9 cellular contexts compared by ENCODE assay signal in the genomic region with DNA sequence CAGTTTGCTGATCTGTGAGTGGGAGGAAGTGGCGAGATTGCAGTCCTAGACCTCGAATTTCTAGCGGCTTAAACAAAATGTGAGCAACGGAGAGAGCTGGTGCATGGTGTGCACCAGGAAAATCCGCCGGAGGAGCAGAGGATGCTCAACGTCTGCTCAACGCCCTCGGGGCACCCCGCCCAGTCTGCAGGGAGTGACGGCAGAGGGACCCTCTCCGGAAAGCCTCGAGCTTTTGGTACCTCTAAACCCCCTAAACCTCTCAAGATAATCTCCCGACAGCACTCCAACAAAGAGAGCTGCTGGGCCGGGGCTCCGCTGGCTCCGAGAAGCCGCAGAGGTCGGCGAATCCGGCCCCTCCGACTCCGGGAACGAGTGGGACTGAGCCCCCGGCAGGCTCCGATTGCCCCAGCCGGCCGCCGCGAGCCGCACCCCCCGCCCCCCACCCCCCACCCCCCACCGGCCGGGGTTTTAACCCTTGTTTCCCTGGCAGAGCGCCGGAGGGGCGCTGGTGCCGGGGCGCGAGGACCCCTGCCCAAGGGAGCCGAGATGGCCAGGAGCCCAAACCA. TPM values are rescaled to one million over a fixed set of nuclear protein-coding genes. Genes with fewer than 3 reads are reported as not detected.
A peak's percentile ranks its signal among the peaks of the same experiment; 100 is the strongest.
DNase-seq lines count a peak whose midpoint lies in the region; ATAC-seq, FAIRE-seq and TF ChIP-seq lines count a peak whose summit lies in the region.
"Had no signal": no experiment of that assay in that cellular context is flagged by ENCODE, and none has a peak within 500 bp of the region (broad histone marks: within the 10 kb centered on the region; RNA-seq: fewer than 3 reads in every experiment).

No MANE protein-coding gene starts in this region.

- ATAC-seq in A549 (no peak), GM21390 (IDR thresholded peaks at IDR 0.05; ENCODE audit: unreplicated experiment) (no peak)

- no peak overlapping the region for H3K27ac Mint-ChIP-seq in mesothelial cell of epicardium
- H3K27ac Mint-ChIP-seq: activated naive CD4-positive, alpha-beta T cell treated with anti-CD3 and anti-CD28 coated beads for 36 hours had no signal

- peaks cover 13% of the 10 kb centered on the region for H3K4me1 Mint-ChIP-seq in mesothelial cell of epicardium

- no peaks in the 10 kb centered on the region for H3K36me3 Mint-ChIP-seq in mesothelial cell of epicardium

- H3K9me3 ChIP-seq in A549 (no peaks in the 10 kb centered on the region), ascending aorta (no peaks in the 10 kb centered on the region)

- no peaks in the 10 kb centered on the region for H3K4me1 ChIP-seq in A549
- peaks cover 19 to 20% of the 10 kb centered on the region in 2 donors for H3K4me1 ChIP-seq in ascending aorta

- H3K27me3 Mint-ChIP-seq in mesothelial cell of epicardium (ENCODE audit: low read depth) = peaks cover 92% of the 10 kb centered on the region

- no peak for TF ChIP-seq RAD21 in A549 (conservative IDR thresholded peaks at IDR 0.05 in 1 of 2, IDR thresholded peaks at IDR 0.05 in 1 of 2)

- intact Hi-C loops in ascending aorta (cut with DNase I) = no loop called here

- POLR2A ChIA-PET in A549 (lab: Yijun Ruan, JAX) = no interaction called here

- H3K4me2 ChIP-seq in A549 = peak overlapping the region; percentile 86

- H3K4me3 Mint-ChIP-seq in mesothelial cell of epicardium = peak overlapping the region; percentile 68

- TF ChIP-seq CTCF in A549 (IDR thresholded peaks at IDR 0.05) = no peak
- TF ChIP-seq CTCF in ascending aorta (IDR thresholded peaks at IDR 0.05) = no peak
- TF ChIP-seq CTCF in mesothelial cell of epicardium (IDR thresholded peaks at IDR 0.05; ENCODE audit: unreplicated experiment) = no peak

- TF ChIP-seq POLR2A in A549 (IDR thresholded peaks at IDR 0.05; ENCODE audit: low read length) = no peak

- H3K4me3 ChIP-seq in A549 (peak overlapping the region; percentile 55; the same call in 2 of the 3 replicates), GM08714 (ENCODE audit: low read length) (peak overlapping the region; percentile 58; the same call in 1 of the 2 replicates), ascending aorta (peak overlapping the region; percentile 54 to 68)

- DNase-seq in A549 (ENCODE audit: low read depth in 1 of 2, low spot score in 1 of 2) = no peak
- no peak for DNase-seq in ascending aorta (ENCODE audit: low spot score in 2 of 2)
- peak in 1 of 2 experiments; percentile 53 for DNase-seq in mesothelial cell of epicardium (ENCODE audit: low spot score in 2 of 2, unreplicated experiment in 2 of 2)
- no peak for DNase-seq in OCI-M1 (lab: John Stamatoyannopoulos, UW)
- no peak for DNase-seq in MV-4-11 (lab: John Stamatoyannopoulos, UW)
- DNase-seq in NCI-H510A (lab: John Stamatoyannopoulos, UW) = no peak

- no peak for FAIRE-seq in A549 (lab: Jason Lieb, UNC)

- WGBS in A549 (ENCODE audit: missing lambda C conversion rate) = 65% methylated on average over 29 of the region's 41 CpGs

- H3K36me3 ChIP-seq in ascending aorta = no peaks in the 10 kb centered on the region

- CTCF ChIA-PET in A549 (lab: Yijun Ruan, JAX) = interaction anchor here (0.8 to 4.8 kb wide), 18 partner anchors 9 to 73 kb away, joined by 3 to 29 read pairs (median 4); no protein-coding TSS in a partner anchor

- TF ChIP-seq EP300 in A549 (IDR thresholded peaks at IDR 0.05) = no peak

- H3K9me3 Mint-ChIP-seq in mesothelial cell of epicardium = no peaks in the 10 kb centered on the region
- H3K9me3 Mint-ChIP-seq: activated naive CD4-positive, alpha-beta T cell treated with anti-CD3 and anti-CD28 coated beads for 36 hours had no signal

- no peak overlapping the region for H3K27ac ChIP-seq in A549
- no peak overlapping the region for H3K27ac ChIP-seq in ascending aorta

- peaks cover 5% of the 10 kb centered on the region for H3K27me3 ChIP-seq in ascending aorta

TF ChIP-seq in A549, 52 proteins besides CTCF, POLR2A, EP300 and RAD21:
- TF ChIP-seq JUN (IDR thresholded peaks at IDR 0.05) (no peak), POLR2AphosphoS2 (conservative IDR thresholded peaks at IDR 0.05; ENCODE audit: low read length) (no peak), MYC (IDR thresholded peaks at IDR 0.05; ENCODE audit: borderline replicate concordance, low read length) (no peak), RARB (CRISPR knock-in tag; IDR thresholded peaks at IDR 0.05) (no peak), SREBF2 (IDR thresholded peaks at IDR 0.05) (no peak), ATOH8 (CRISPR knock-in tag; IDR thresholded peaks at IDR 0.05; ENCODE audit: low read depth) (no peak), ZSCAN20 (CRISPR knock-in tag; IDR thresholded peaks at IDR 0.05) (no peak), KDM1A (IDR thresholded peaks at IDR 0.05; ENCODE audit: low read depth) (no peak), HOXA7 (CRISPR knock-in tag; IDR thresholded peaks at IDR 0.05) (no peak), FOSL2 (IDR thresholded peaks at IDR 0.05) (no peak), FOSL2 (CRISPR knock-in tag; IDR thresholded peaks at IDR 0.05) (no peak), FOXS1 (CRISPR knock-in tag; IDR thresholded peaks at IDR 0.05) (no peak), MAZ (IDR thresholded peaks at IDR 0.05; ENCODE audit: borderline replicate concordance, low read depth, low read length) (no peak), TP53 (CRISPR knock-in tag; IDR thresholded peaks at IDR 0.05) (no peak), BCL3 (IDR thresholded peaks at IDR 0.05) (no peak)
- TF ChIP-seq, protein P1, sequence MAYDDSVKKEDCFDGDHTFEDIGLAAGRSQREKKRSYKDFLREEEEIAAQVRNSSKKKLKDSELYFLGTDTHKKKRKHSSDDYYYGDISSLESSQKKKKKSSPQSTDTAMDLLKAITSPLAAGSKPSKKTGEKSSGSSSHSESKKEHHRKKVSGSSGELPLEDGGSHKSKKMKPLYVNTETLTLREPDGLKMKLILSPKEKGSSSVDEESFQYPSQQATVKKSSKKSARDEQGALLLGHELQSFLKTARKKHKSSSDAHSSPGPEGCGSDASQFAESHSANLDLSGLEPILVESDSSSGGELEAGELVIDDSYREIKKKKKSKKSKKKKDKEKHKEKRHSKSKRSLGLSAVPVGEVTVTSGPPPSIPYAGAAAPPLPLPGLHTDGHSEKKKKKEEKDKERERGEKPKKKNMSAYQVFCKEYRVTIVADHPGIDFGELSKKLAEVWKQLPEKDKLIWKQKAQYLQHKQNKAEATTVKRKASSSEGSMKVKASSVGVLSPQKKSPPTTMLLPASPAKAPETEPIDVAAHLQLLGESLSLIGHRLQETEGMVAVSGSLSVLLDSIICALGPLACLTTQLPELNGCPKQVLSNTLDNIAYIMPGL (CRISPR knock-in tag; IDR thresholded peaks at IDR 0.05; ENCODE audit: borderline replicate concordance) = no peak

RNA-seq across cellular contexts. Expression of gene MEGF11, which starts 1.7 kb away (rescaled TPM):
- polyA plus RNA-seq in A549 (2011; rRNA removed) = 0.25 and 0.33 TPM in 2 replicates
- polyA plus RNA-seq in A549 (2012; cell fraction: cytosol; rRNA removed) = 0.24 and 0.51 TPM in 2 replicates
- polyA plus RNA-seq in A549 (2012; cell fraction: nucleus; rRNA removed) = 0.72 and 0.78 TPM in 2 replicates
- polyA plus RNA-seq in A549 (2017; fragmentation: RNase III; extraction: RNeasy Plus Mini Kit Qiagen cat#74134 plus additional on column Dnase treatment) = 0.31 to 0.49 TPM (median 0.37 TPM) in 3 replicates
- 0.44 and 0.74 TPM in 2 replicates for polyA minus RNA-seq in A549 (2011; rRNA and poly(A)+ RNA removed)
- total RNA-seq in ascending aorta = not detected
- 1.2 to 3.7 TPM (median 1.5 TPM) in 3 replicates for total RNA-seq in mesothelial cell of epicardium

RNA-seq across cellular contexts. Expression of gene DIS3L, which starts 41.5 kb away (rescaled TPM):
- 64.3 and 74.9 TPM in 2 replicates for polyA plus RNA-seq in A549 (2011; rRNA removed)
- polyA plus RNA-seq in A549 (2012; cell fraction: cytosol; rRNA removed) = 20.0 and 22.0 TPM in 2 replicates
- 13.1 and 24.2 TPM in 2 replicates for polyA plus RNA-seq in A549 (2012; cell fraction: nucleus; rRNA removed)
- polyA plus RNA-seq in A549 (2017; fragmentation: RNase III; extraction: RNeasy Plus Mini Kit Qiagen cat#74134 plus additional on column Dnase treatment) = 43.6 to 47.9 TPM (median 44.6 TPM) in 3 replicates
- polyA minus RNA-seq in A549 (2011; rRNA and poly(A)+ RNA removed) = 57.4 and 61.2 TPM in 2 replicates
- 10.3 TPM for total RNA-seq in ascending aorta
- total RNA-seq in mesothelial cell of epicardium = 34.7 to 39.2 TPM (median 36.4 TPM) in 3 replicates
